10 cellular contexts compared by ENCODE assay signal in genomic region chr5:59358497-59358896, GRCh38.
A peak's percentile ranks its signal among the peaks of the same experiment; 100 is the strongest.
DNase-seq lines count a peak whose midpoint lies in the region; ATAC-seq and TF ChIP-seq lines count a peak whose summit lies in the region.
"Had no signal": no experiment of that assay in that cellular context is flagged by ENCODE, and none has a peak within 500 bp of the region (broad histone marks: within the 10 kb centered on the region; RNA-seq: fewer than 3 reads in every experiment).

No MANE protein-coding gene starts in this region.

- no peak overlapping the region for H3K56ac ChIP-seq in IMR-90 (ENCODE audit: extremely low read depth, insufficient read depth, low read length)

- intact Hi-C loops in IMR-90 (cut with micrococcal nuclease) = no loop called here

- no peak overlapping the region for H2BK20ac ChIP-seq in IMR-90 (ENCODE audit: low read depth, low read length)

- no peak overlapping the region for H2AK5ac ChIP-seq in IMR-90 (ENCODE audit: low read depth, low read length)

- WGBS in IMR-90 (ENCODE audit: extremely low coverage in 2 of 2, insufficient read length in 1 of 2), 2 experiments = 29% methylated on average over 1 of the region's 2 CpGs; no CpG with 5 or more reads in 1 of the 2 experiments

- no peak overlapping the region for H3K14ac ChIP-seq in IMR-90 (replicated peaks; ENCODE audit: low read depth, low read length)

- no peak overlapping the region for H2AFZ ChIP-seq in IMR-90 (replicated peaks; ENCODE audit: low read length, poor library complexity)

- H3K36me3 Mint-ChIP-seq in immature natural killer cell = no peaks in the 10 kb centered on the region
- no peaks in the 10 kb centered on the region for H3K36me3 Mint-ChIP-seq in activated T-helper 17 cell treated with anti-CD3 and anti-CD28 coated beads, Interleukin-2, amount 50 U/mL, for 72 hours (ENCODE audit: low read depth)

- TF ChIP-seq CTCF in IMR-90 (conservative IDR thresholded peaks at IDR 0.05; ENCODE audit: low read depth, low read length) (no peak), brain microvascular endothelial cell (IDR thresholded peaks at IDR 0.05; ENCODE audit: low read depth, low read length, missing control alignments) (no peak)

- H3K9ac ChIP-seq in IMR-90 (ENCODE audit: low read depth, low read length) (no peak overlapping the region), rectal smooth muscle tissue (ENCODE audit: low read length) (no peak overlapping the region)

- H4K8ac ChIP-seq in IMR-90 (ENCODE audit: low read depth in 2 of 2, low read length in 2 of 2) = no peak overlapping the region

- no peak overlapping the region for H3K4ac ChIP-seq in IMR-90 (ENCODE audit: low read depth, low read length)

- H3K4me2 ChIP-seq in IMR-90 (ENCODE audit: low read depth, low read length) = no peak overlapping the region

- H3K36me3 ChIP-seq in IMR-90 (ENCODE audit: control insufficient read depth, insufficient read depth, low read length) (no peaks in the 10 kb centered on the region), brain microvascular endothelial cell (replicated peaks) (no peaks in the 10 kb centered on the region), rectal smooth muscle tissue (ENCODE audit: control insufficient read depth, insufficient read depth, low read length) (no peaks in the 10 kb centered on the region)

- POLR2A ChIA-PET in IMR-90 (lab: Charles Lee; ENCODE audit: unreplicated experiment) = no interaction called here

- H3K9me3 ChIP-seq in IMR-90 (ENCODE audit: control insufficient read depth, insufficient read depth, low read length) = no peaks in the 10 kb centered on the region

- no peaks in the 10 kb centered on the region for H4K20me1 ChIP-seq in IMR-90 (ENCODE audit: insufficient read depth, low read length)

- H2BK120ac ChIP-seq in IMR-90 (ENCODE audit: low read depth, low read length) = no peak overlapping the region

- no peaks in the 10 kb centered on the region for H3K79me1 ChIP-seq in IMR-90 (ENCODE audit: low read depth in 1 of 2, low read length in 2 of 2)

- H3K27ac ChIP-seq in IMR-90 (ENCODE audit: insufficient read depth, low read length) (no peak overlapping the region), brain microvascular endothelial cell (peak overlapping the region; percentile 92), rectal smooth muscle tissue (ENCODE audit: low read depth, low read length) (peak overlapping the region; percentile 81)
- H3K27ac ChIP-seq: C4-2B, skin epidermis had no signal

- H3K27me3 ChIP-seq in IMR-90 (ENCODE audit: control insufficient read depth, insufficient read depth, low read length) = peaks cover under 1% of the 10 kb centered on the region
- no peaks in the 10 kb centered on the region for H3K27me3 ChIP-seq in brain microvascular endothelial cell (replicated peaks)
- H3K27me3 ChIP-seq in rectal smooth muscle tissue (ENCODE audit: control insufficient read depth, insufficient read depth, low read length) = no peaks in the 10 kb centered on the region

- H3K27ac Mint-ChIP-seq in immature natural killer cell = peak overlapping the region; percentile 86 to 95 (median 94)
- H3K27ac Mint-ChIP-seq in activated T-helper 17 cell treated with anti-CD3 and anti-CD28 coated beads, Interleukin-2, amount 50 U/mL, for 72 hours = no peak overlapping the region

- dilution Hi-C loops in IMR-90 (cut with HindIII; ENCODE audit: low sequenced_read_pairs, unreplicated experiment) = loop anchor here (25.0 kb wide), 1 partner anchor 171 kb away; no protein-coding TSS in a partner anchor

- DNase-seq in IMR-90 = peak; percentile 16
- peak; percentile 85 for DNase-seq in brain microvascular endothelial cell
- peak; percentile 61 to 74 (median 71) for DNase-seq in immature natural killer cell
- no peak for DNase-seq in activated CD4-positive, CD25-positive, alpha-beta regulatory T cell (lab: John Stamatoyannopoulos, UW)
- DNase-seq in T-helper 1 cell = no peak
- no peak for DNase-seq in UCSD-AML1 (lab: John Stamatoyannopoulos, UW; ENCODE audit: unreplicated experiment)

- no TSS peak for BruUV-seq in IMR-90 (replicated peaks; lab: Mats Ljungman, UMichigan)

- ATAC-seq in IMR-90 (ENCODE audit: low read depth) = peak; percentile 40
- ATAC-seq in activated T-helper 17 cell treated with anti-CD3 and anti-CD28 coated beads, Interleukin-2, amount 50 U/mL, for 72 hours (replicated peaks) = no peak

- H3K4me1 Mint-ChIP-seq in immature natural killer cell = peaks cover 46 to 47% of the 10 kb centered on the region in 2 donors
- H3K4me1 Mint-ChIP-seq in activated T-helper 17 cell treated with anti-CD3 and anti-CD28 coated beads, Interleukin-2, amount 50 U/mL, for 72 hours = no peaks in the 10 kb centered on the region

- no peaks in the 10 kb centered on the region for H3K9me1 ChIP-seq in IMR-90 (ENCODE audit: insufficient read depth, low read length)

- H3K4me1 ChIP-seq in IMR-90 (ENCODE audit: control insufficient read depth, insufficient read depth, low read length) (no peaks in the 10 kb centered on the region), rectal smooth muscle tissue (ENCODE audit: control insufficient read depth, insufficient read depth, low read length) (peaks cover 31% of the 10 kb centered on the region)

- no peak overlapping the region for H2AK9ac ChIP-seq in IMR-90 (replicated peaks; ENCODE audit: low read depth, low read length, poor library complexity)

- H2BK5ac ChIP-seq in IMR-90 (ENCODE audit: low read depth, low read length, poor library complexity, severe bottlenecking) = no peak overlapping the region

- no peak for TF ChIP-seq RAD21 in IMR-90 (IDR thresholded peaks at IDR 0.05; ENCODE audit: low read length)

- H3K27me3 Mint-ChIP-seq in immature natural killer cell (ENCODE audit: low read depth in 3 of 3) = peaks cover 10 to 20% (median 14%) of the 10 kb centered on the region in 3 donors
- H3K27me3 Mint-ChIP-seq in activated T-helper 17 cell treated with anti-CD3 and anti-CD28 coated beads, Interleukin-2, amount 50 U/mL, for 72 hours = peaks cover 30% of the 10 kb centered on the region

- H3K4me3 Mint-ChIP-seq in immature natural killer cell = peak overlapping the region in 4 of 5 donors; percentile 67 to 89 (median 86)
- no peak overlapping the region for H3K4me3 Mint-ChIP-seq in activated T-helper 17 cell treated with anti-CD3 and anti-CD28 coated beads, Interleukin-2, amount 50 U/mL, for 72 hours

- in situ Hi-C loops in IMR-90 (cut with MboI; ENCODE audit: low sequenced_read_pairs) = loop anchor here (25.0 kb wide), 1 partner anchor 471 kb away; no protein-coding TSS in a partner anchor
- in situ Hi-C loops in brain microvascular endothelial cell (cut with HindIII; ENCODE audit: low pct_ligation_motif_present, low sequenced_read_pairs) = loop anchor here (25.0 kb wide), 1 partner anchor 171 kb away; no protein-coding TSS in a partner anchor

- CTCF ChIA-PET in IMR-90 (lab: Yijun Ruan, JAX) = interaction anchor here (2.6 kb wide), 1 partner anchor 9 kb away, joined by 11 read pairs; no protein-coding TSS in a partner anchor

- H2BK15ac ChIP-seq in IMR-90 (ENCODE audit: low read depth, low read length) = no peak overlapping the region

- no peak for TF ChIP-seq POLR2A in IMR-90 (IDR thresholded peaks at IDR 0.05; ENCODE audit: low read depth, low read length)

- H3K4me3 ChIP-seq in IMR-90 (ENCODE audit: insufficient read depth, low read depth, low read length) (no peak overlapping the region), brain microvascular endothelial cell (ENCODE audit: low read depth, low read length) (no peak overlapping the region), rectal smooth muscle tissue (ENCODE audit: low read length) (peak overlapping the region; percentile 45)
- H3K4me3 ChIP-seq: skin epidermis had no signal

- H3K23ac ChIP-seq in IMR-90 (ENCODE audit: low read depth, low read length) = no peak overlapping the region

- H4K91ac ChIP-seq in IMR-90 (ENCODE audit: insufficient read depth, low read depth, low read length) = no peak overlapping the region

- no peak overlapping the region for H3K18ac ChIP-seq in IMR-90 (ENCODE audit: low read depth, low read length)

- no peak overlapping the region for H4K5ac ChIP-seq in IMR-90 (ENCODE audit: low read depth, low read length)

- no peaks in the 10 kb centered on the region for H3K9me3 Mint-ChIP-seq in immature natural killer cell
- H3K9me3 Mint-ChIP-seq in activated T-helper 17 cell treated with anti-CD3 and anti-CD28 coated beads, Interleukin-2, amount 50 U/mL, for 72 hours = no peaks in the 10 kb centered on the region

TF ChIP-seq in IMR-90, 13 proteins besides CTCF, POLR2A, EP300 and RAD21:
- TF ChIP-seq BHLHE40 (IDR thresholded peaks at IDR 0.05; ENCODE audit: low read depth, low read length) (no peak), USF2 (IDR thresholded peaks at IDR 0.05; ENCODE audit: low read depth, low read length) (no peak), MAFK (IDR thresholded peaks at IDR 0.05; ENCODE audit: low read depth, low read length) (no peak), MAZ (IDR thresholded peaks at IDR 0.05; ENCODE audit: borderline replicate concordance, low read depth, low read length) (no peak), CEBPB (IDR thresholded peaks at IDR 0.05; ENCODE audit: low read depth, low read length) (no peak)

Comparison
In these comparisons a context has a peak if more than half of its experiments do, and no peak if none do; other contexts are left out.
1. DNase-seq: peak in IMR-90 (single experiment), brain microvascular endothelial cell (single experiment) and immature natural killer cell (3 of 3); none in activated CD4-positive, CD25-positive, alpha-beta regulatory T cell (0 of 4), T-helper 1 cell (0 of 5) and UCSD-AML1 (single experiment).